Comparison of ENCODE assay signal across 1 cellular context in the genomic region with DNA sequence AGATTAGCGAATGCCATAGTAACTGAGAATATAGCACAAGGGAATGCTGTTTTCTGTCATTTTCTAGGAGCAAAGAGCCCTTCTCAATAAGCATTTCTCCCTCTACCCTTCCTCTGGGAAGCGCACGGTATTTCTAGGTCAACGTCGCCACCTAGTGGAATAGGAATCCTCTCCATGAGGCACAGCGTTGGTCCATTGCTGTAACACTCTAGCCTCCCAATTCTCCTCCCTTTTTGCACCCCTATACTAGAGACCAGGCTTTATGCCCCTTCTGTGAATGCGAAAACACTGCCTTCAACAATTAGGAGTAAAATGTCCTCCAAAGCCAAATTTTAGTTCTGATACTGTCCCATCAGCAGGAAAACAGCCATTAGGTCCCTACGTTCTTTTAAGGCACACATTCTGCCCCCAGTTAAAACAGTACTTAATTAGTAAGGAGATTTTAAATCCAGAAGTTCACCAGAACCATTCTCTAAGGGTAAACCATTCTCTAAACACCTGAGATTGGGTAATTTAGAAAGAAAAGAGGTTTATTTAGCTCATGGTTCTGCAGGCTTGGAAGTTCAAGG.
TF ChIP-seq lines count a peak whose summit lies in the region.

No MANE protein-coding gene starts in this region.

TF ChIP-seq in GM23338, 12 proteins besides CTCF, POLR2A, EP300 and RAD21 (continued from another document):
- TF ChIP-seq, protein P1, sequence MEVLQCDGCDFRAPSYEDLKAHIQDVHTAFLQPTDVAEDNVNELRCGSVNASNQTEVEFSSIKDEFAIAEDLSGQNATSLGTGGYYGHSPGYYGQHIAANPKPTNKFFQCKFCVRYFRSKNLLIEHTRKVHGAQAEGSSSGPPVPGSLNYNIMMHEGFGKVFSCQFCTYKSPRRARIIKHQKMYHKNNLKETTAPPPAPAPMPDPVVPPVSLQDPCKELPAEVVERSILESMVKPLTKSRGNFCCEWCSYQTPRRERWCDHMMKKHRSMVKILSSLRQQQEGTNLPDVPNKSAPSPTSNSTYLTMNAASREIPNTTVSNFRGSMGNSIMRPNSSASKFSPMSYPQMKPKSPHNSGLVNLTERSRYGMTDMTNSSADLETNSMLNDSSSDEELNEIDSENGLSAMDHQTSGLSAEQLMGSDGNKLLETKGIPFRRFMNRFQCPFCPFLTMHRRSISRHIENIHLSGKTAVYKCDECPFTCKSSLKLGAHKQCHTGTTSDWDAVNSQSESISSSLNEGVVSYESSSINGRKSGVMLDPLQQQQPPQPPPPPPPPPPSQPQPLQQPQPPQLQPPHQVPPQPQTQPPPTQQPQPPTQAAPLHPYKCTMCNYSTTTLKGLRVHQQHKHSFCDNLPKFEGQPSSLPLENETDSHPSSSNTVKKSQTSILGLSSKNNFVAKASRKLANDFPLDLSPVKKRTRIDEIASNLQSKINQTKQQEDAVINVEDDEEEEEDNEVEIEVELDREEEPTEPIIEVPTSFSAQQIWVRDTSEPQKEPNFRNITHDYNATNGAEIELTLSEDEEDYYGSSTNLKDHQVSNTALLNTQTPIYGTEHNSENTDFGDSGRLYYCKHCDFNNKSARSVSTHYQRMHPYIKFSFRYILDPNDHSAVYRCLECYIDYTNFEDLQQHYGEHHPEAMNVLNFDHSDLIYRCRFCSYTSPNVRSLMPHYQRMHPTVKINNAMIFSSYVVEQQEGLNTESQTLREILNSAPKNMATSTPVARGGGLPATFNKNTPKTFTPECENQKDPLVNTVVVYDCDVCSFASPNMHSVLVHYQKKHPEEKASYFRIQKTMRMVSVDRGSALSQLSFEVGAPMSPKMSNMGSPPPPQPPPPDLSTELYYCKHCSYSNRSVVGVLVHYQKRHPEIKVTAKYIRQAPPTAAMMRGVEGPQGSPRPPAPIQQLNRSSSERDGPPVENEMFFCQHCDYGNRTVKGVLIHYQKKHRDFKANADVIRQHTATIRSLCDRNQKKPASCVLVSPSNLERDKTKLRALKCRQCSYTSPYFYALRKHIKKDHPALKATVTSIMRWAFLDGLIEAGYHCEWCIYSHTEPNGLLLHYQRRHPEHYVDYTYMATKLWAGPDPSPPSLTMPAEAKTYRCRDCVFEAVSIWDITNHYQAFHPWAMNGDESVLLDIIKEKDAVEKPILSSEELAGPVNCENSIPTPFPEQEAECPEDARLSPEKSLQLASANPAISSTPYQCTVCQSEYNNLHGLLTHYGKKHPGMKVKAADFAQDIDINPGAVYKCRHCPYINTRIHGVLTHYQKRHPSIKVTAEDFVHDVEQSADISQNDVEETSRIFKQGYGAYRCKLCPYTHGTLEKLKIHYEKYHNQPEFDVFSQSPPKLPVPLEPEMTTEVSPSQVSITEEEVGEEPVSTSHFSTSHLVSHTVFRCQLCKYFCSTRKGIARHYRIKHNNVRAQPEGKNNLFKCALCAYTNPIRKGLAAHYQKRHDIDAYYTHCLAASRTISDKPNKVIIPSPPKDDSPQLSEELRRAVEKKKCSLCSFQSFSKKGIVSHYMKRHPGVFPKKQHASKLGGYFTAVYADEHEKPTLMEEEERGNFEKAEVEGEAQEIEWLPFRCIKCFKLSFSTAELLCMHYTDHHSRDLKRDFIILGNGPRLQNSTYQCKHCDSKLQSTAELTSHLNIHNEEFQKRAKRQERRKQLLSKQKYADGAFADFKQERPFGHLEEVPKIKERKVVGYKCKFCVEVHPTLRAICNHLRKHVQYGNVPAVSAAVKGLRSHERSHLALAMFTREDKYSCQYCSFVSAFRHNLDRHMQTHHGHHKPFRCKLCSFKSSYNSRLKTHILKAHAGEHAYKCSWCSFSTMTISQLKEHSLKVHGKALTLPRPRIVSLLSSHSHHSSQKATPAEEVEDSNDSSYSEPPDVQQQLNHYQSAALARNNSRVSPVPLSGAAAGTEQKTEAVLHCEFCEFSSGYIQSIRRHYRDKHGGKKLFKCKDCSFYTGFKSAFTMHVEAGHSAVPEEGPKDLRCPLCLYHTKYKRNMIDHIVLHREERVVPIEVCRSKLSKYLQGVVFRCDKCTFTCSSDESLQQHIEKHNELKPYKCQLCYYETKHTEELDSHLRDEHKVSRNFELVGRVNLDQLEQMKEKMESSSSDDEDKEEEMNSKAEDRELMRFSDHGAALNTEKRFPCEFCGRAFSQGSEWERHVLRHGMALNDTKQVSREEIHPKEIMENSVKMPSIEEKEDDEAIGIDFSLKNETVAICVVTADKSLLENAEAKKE (CRISPR knock-in tag; IDR thresholded peaks at IDR 0.05) = no peak
- TF ChIP-seq POLR2AphosphoS5 (IDR thresholded peaks at IDR 0.05; ENCODE audit: low read depth) = no peak
- TF ChIP-seq EZH2 (IDR thresholded peaks at IDR 0.05; ENCODE audit: low read depth, unreplicated experiment) = no peak
- TF ChIP-seq EZH2phosphoT487 (IDR thresholded peaks at IDR 0.05; ENCODE audit: unreplicated experiment) = no peak
- TF ChIP-seq, protein P2, sequence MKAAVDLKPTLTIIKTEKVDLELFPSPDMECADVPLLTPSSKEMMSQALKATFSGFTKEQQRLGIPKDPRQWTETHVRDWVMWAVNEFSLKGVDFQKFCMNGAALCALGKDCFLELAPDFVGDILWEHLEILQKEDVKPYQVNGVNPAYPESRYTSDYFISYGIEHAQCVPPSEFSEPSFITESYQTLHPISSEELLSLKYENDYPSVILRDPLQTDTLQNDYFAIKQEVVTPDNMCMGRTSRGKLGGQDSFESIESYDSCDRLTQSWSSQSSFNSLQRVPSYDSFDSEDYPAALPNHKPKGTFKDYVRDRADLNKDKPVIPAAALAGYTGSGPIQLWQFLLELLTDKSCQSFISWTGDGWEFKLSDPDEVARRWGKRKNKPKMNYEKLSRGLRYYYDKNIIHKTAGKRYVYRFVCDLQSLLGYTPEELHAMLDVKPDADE (IDR thresholded peaks at IDR 0.05) = no peak
- TF ChIP-seq, protein P3, sequence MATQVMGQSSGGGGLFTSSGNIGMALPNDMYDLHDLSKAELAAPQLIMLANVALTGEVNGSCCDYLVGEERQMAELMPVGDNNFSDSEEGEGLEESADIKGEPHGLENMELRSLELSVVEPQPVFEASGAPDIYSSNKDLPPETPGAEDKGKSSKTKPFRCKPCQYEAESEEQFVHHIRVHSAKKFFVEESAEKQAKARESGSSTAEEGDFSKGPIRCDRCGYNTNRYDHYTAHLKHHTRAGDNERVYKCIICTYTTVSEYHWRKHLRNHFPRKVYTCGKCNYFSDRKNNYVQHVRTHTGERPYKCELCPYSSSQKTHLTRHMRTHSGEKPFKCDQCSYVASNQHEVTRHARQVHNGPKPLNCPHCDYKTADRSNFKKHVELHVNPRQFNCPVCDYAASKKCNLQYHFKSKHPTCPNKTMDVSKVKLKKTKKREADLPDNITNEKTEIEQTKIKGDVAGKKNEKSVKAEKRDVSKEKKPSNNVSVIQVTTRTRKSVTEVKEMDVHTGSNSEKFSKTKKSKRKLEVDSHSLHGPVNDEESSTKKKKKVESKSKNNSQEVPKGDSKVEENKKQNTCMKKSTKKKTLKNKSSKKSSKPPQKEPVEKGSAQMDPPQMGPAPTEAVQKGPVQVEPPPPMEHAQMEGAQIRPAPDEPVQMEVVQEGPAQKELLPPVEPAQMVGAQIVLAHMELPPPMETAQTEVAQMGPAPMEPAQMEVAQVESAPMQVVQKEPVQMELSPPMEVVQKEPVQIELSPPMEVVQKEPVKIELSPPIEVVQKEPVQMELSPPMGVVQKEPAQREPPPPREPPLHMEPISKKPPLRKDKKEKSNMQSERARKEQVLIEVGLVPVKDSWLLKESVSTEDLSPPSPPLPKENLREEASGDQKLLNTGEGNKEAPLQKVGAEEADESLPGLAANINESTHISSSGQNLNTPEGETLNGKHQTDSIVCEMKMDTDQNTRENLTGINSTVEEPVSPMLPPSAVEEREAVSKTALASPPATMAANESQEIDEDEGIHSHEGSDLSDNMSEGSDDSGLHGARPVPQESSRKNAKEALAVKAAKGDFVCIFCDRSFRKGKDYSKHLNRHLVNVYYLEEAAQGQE (IDR thresholded peaks at IDR 0.05; ENCODE audit: unreplicated experiment) = no peak
- no peak for TF ChIP-seq CREB1 (CRISPR knock-in tag; IDR thresholded peaks at IDR 0.05; ENCODE audit: low read depth)
- no peak for TF ChIP-seq ZNF114 (CRISPR knock-in tag; IDR thresholded peaks at IDR 0.05)
